16 cellular contexts compared by ENCODE assay signal in the genomic region with DNA sequence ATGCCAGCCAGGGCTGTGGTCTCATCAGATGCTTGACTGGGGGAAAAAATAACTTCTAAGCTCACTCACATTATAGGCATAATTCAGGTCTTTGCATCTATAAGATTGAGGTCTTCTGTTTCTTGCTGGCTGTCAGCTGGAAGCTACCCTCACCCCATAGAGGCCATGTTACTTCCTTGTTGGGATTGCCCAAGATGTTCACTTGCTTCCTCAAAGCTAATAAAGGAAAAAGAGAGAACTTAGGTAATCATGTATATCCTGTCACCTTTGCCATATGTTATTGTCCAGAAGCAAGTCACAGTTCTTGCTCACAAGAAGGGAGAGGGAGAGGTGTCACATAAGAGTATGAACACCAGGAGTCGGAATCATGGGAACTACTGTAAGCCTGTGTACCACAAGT.
DNase-seq lines count a peak whose midpoint lies in the region; ATAC-seq and TF ChIP-seq lines count a peak whose summit lies in the region.
"Had no signal": no experiment of that assay in that cellular context is flagged by ENCODE, and none has a peak within 500 bp of the region (broad histone marks: within the 10 kb centered on the region; RNA-seq: fewer than 3 reads in every experiment).

No MANE protein-coding gene starts in this region.

- TF ChIP-seq CTCF in HL-60 (IDR thresholded peaks at IDR 0.05; ENCODE audit: insufficient read depth, low read length) (no peak), fibroblast of mammary gland (conservative IDR thresholded peaks at IDR 0.05; ENCODE audit: control insufficient read depth, insufficient read depth, low read depth, low read length) (no peak)

- TF ChIP-seq POLR2A in GM18505 (IDR thresholded peaks at IDR 0.05; ENCODE audit: borderline replicate concordance, extremely low read depth, insufficient read depth, insufficient read length): no peak

- DNase-seq in HL-60 (ENCODE audit: low read depth in 1 of 2, low spot score in 1 of 2) (peak; percentile 22 to 64), NOMO-1 treated with DMSO at 0.1 percent for 48 hours (lab: John Stamatoyannopoulos, UW; ENCODE audit: unreplicated experiment) (peak; percentile 95), fibroblast of mammary gland (ENCODE audit: low read depth) (peak; percentile 15), germinal center (ENCODE audit: low spot score) (no peak), cerebellar cortex (ENCODE audit: low spot score) (no peak)
- no peak for DNase-seq in activated effector memory CD4-positive, alpha-beta T cell treated with anti-CD3 and anti-CD28 coated beads, Interleukin-2, amount 50 U/mL, for 16 hours
- DNase-seq: BE2C, DMS 273 treated with DMSO at 0.1 percent for 48 hours, EL, HCEC 1CT, NCI-H1417, NCI-H2029 treated with DMSO at 0.1 percent for 48 hours, NCI-H510A treated with DMSO at 0.1 percent for 48 hours had no signal

- H3K27me3 ChIP-seq in HL-60 (ENCODE audit: insufficient read depth, poor library complexity, severe bottlenecking): no peaks in the 10 kb centered on the region
- H3K27me3 ChIP-seq: BE2C had no signal

- ATAC-seq in GM18505 (IDR thresholded peaks at IDR 0.05; ENCODE audit: unreplicated experiment): no peak
- ATAC-seq: K562 had no signal

- H3K27ac ChIP-seq in HL-60 (replicated peaks): peak overlapping the region; percentile 65
- H3K27ac ChIP-seq: RWPE1 had no signal

- H3K4me3 ChIP-seq in HL-60 (replicated peaks; ENCODE audit: insufficient read depth, low read length) (no peak overlapping the region), fibroblast of mammary gland (ENCODE audit: control insufficient read depth, low read depth, low read length) (no peak overlapping the region)
- H3K4me3 ChIP-seq: K562 had no signal

Comparison
In these comparisons a context has a peak if more than half of its experiments do, and no peak if none do; other contexts are left out.
1. DNase-seq: peak in HL-60 (2 of 2), NOMO-1 treated with DMSO at 0.1 percent for 48 hours (single experiment) and fibroblast of mammary gland (single experiment); none in germinal center (single experiment), activated effector memory CD4-positive, alpha-beta T cell treated with anti-CD3 and anti-CD28 coated beads, Interleukin-2, amount 50 U/mL, for 16 hours (single experiment) and cerebellar cortex (single experiment).